15 cellular contexts compared by ENCODE assay signal in genomic region chr1:101166583-101167120, GRCh38.
"Had no signal": no experiment of that assay in that cellular context is flagged by ENCODE, and none has a peak within 500 bp of the region (broad histone marks: within the 10 kb centered on the region; RNA-seq: fewer than 3 reads in every experiment).

No MANE protein-coding gene starts in this region.

- H2AFZ ChIP-seq: parathyroid adenoma had no signal

- ATAC-seq: gastrocnemius medialis; left lung; mucosa of descending colon; naive thymus-derived CD4-positive, alpha-beta T cell had no signal

- H3K27me3 ChIP-seq: dorsolateral prefrontal cortex, gastrocnemius medialis, heart right ventricle, left lung, tibial artery had no signal

- FAIRE-seq: bronchial epithelial cell had no signal

- H3K36me3 ChIP-seq: gastrocnemius medialis, heart right ventricle, left lung, tibial artery had no signal

- H3K27me3 Mint-ChIP-seq: naive thymus-derived CD4-positive, alpha-beta T cell had no signal

- H3K27ac ChIP-seq: dorsolateral prefrontal cortex, gastrocnemius medialis, left lung, parathyroid adenoma, tibial artery had no signal

- H3K9ac ChIP-seq: parathyroid adenoma had no signal

- H3K4me1 ChIP-seq: gastrocnemius medialis, parathyroid adenoma had no signal

- H3K9me3 ChIP-seq: gastrocnemius medialis, heart right ventricle, left lung, mucosa of descending colon, tibial artery had no signal

- H3K79me2 ChIP-seq: parathyroid adenoma had no signal

- H3K4me3 Mint-ChIP-seq: naive thymus-derived CD4-positive, alpha-beta T cell; T-helper 2 cell treated with Interferon-gamma antibody and Interleukin-4, amounts not matched to agents 5 μg/mL and 100 μg/mL, for 36 hours had no signal

- DNase-seq: activated naive CD4-positive, alpha-beta T cell; aorta; dorsolateral prefrontal cortex; erythroblast; gastrocnemius medialis; heart right ventricle; left lung; mucosa of descending colon; naive thymus-derived CD4-positive, alpha-beta T cell; stimulated activated CD4-positive, alpha-beta T cell treated with anti-CD3 and anti-CD28 coated beads, Interleukin-12 subunit alpha, Interleukin-12 subunit beta, amount 100 ng/mL, for 4 hours; stimulated activated CD4-positive, alpha-beta T cell treated with anti-CD3 and anti-CD28 coated beads, Interleukin-2, amount 100 ng/mL, for 24 hours; tibial artery had no signal

- H3K4me3 ChIP-seq: dorsolateral prefrontal cortex, gastrocnemius medialis, heart right ventricle, left lung, mucosa of descending colon, tibial artery had no signal
